In genomic region chr4:164615964-164616363, GRCh38 we compare ENCODE assay signal across 25 cellular contexts.
DNase-seq lines count a peak whose midpoint lies in the region; ATAC-seq, FAIRE-seq and TF ChIP-seq lines count a peak whose summit lies in the region.
"Had no signal": no experiment of that assay in that cellular context is flagged by ENCODE, and none has a peak within 500 bp of the region (broad histone marks: within the 10 kb centered on the region; RNA-seq: fewer than 3 reads in every experiment).

No MANE protein-coding gene starts in this region.

- H3K27ac ChIP-seq in mammary epithelial cell (ENCODE audit: insufficient read depth, low read depth, low read length), result no peak overlapping the region
- no peak overlapping the region for H3K27ac ChIP-seq in breast epithelium
- H3K27ac ChIP-seq in PC-3 (ENCODE audit: low read length), result no peak overlapping the region
- H3K27ac ChIP-seq: 22Rv1; BLaER1 treated with 17β-estradiol and CSF1 and Interleukin-3, amounts not matched to agents 10 nM and 100 nM had no signal

- H3F3A ChIP-seq in PC-3 (ENCODE audit: low read length, unreplicated experiment), result no peaks in the 10 kb centered on the region

- H3K4me1 ChIP-seq in mammary epithelial cell (ENCODE audit: insufficient read depth, low read length), result peaks cover 10% of the 10 kb centered on the region
- H3K4me1 ChIP-seq in breast epithelium, result no peaks in the 10 kb centered on the region
- no peaks in the 10 kb centered on the region for H3K4me1 ChIP-seq in PC-3 (ENCODE audit: insufficient read depth, low read length)
- H3K4me1 ChIP-seq: BE2C had no signal

- in situ Hi-C loops in mammary epithelial cell (cut with MboI; ENCODE audit: low sequenced_read_pairs in 2 of 2), result no loop called here

- H3K9ac ChIP-seq in mammary epithelial cell (ENCODE audit: insufficient read depth, low read length), result no peak overlapping the region
- H3K9ac ChIP-seq in PC-3 (ENCODE audit: low read length), result no peak overlapping the region
- H3K9ac ChIP-seq: BLaER1 treated with 17β-estradiol and CSF1 and Interleukin-3, amounts not matched to agents 10 nM and 100 nM had no signal

- H3K79me2 ChIP-seq in mammary epithelial cell (ENCODE audit: insufficient read depth, low read length) (no peaks in the 10 kb centered on the region), PC-3 (ENCODE audit: low read length) (no peaks in the 10 kb centered on the region)

- no peaks in the 10 kb centered on the region for H3K4me1 Mint-ChIP-seq in activated CD4-positive, alpha-beta T cell treated with anti-CD3 and anti-CD28 coated beads, Interleukin-2, amount 10 ng/mL, durations not matched to agents 24 days and 14 days
- H3K4me1 Mint-ChIP-seq: CD14-positive monocyte; CD8-positive, alpha-beta memory T cell had no signal

- H3K9me3 ChIP-seq in mammary epithelial cell (replicated peaks; ENCODE audit: insufficient read depth, low read length) (no peaks in the 10 kb centered on the region), breast epithelium (no peaks in the 10 kb centered on the region), PC-3 (ENCODE audit: low read length) (no peaks in the 10 kb centered on the region)
- H3K9me3 ChIP-seq: BE2C, HAP-1 had no signal

- intact Hi-C loops in mammary epithelial cell (cut with micrococcal nuclease), result no loop called here
- intact Hi-C loops in breast epithelium (cut with DNase I; ENCODE audit: low total_unique reads), result no loop called here
- intact Hi-C loops in PC-3 (cut with micrococcal nuclease), result no loop called here
- intact Hi-C loops in activated CD4-positive, alpha-beta T cell treated with anti-CD3 and anti-CD28 coated beads, Interleukin-2, amount 10 ng/mL, durations not matched to agents 24 days and 14 days (cut with micrococcal nuclease), result no loop called here

- H3K4me2 ChIP-seq in mammary epithelial cell (ENCODE audit: insufficient read depth, low read depth, low read length) (no peak overlapping the region), PC-3 (ENCODE audit: low read length) (no peak overlapping the region)
- H3K4me2 ChIP-seq: BLaER1 treated with 17β-estradiol and CSF1 and Interleukin-3, amounts not matched to agents 10 nM and 100 nM had no signal

- H3K36me3 Mint-ChIP-seq in activated CD4-positive, alpha-beta T cell treated with anti-CD3 and anti-CD28 coated beads, Interleukin-2, amount 10 ng/mL, durations not matched to agents 24 days and 14 days (ENCODE audit: low read depth), result no peaks in the 10 kb centered on the region
- H3K36me3 Mint-ChIP-seq: CD14-positive monocyte; CD8-positive, alpha-beta memory T cell had no signal

- H3K27me3 Mint-ChIP-seq in activated CD4-positive, alpha-beta T cell treated with anti-CD3 and anti-CD28 coated beads, Interleukin-2, amount 10 ng/mL, durations not matched to agents 24 days and 14 days, result no peaks in the 10 kb centered on the region
- H3K27me3 Mint-ChIP-seq: CD4-positive, alpha-beta T cell; CD8-positive, alpha-beta memory T cell had no signal

- CTCF ChIA-PET in mammary epithelial cell (lab: Charles Lee; ENCODE audit: low non-redundant PET) (no interaction called here), PC-3 (lab: Charles Lee) (interaction anchor here (0.6 kb wide), 1 partner anchor 1568 kb away, joined by 3 read pairs; no protein-coding TSS in a partner anchor)

- H3K27me3 ChIP-seq in mammary epithelial cell (ENCODE audit: insufficient read depth, low read length) (no peaks in the 10 kb centered on the region), breast epithelium (no peaks in the 10 kb centered on the region), PC-3 (ENCODE audit: low read length) (no peaks in the 10 kb centered on the region), bronchial epithelial cell (ENCODE audit: control insufficient read depth, insufficient read depth, low read length) (no peaks in the 10 kb centered on the region)
- H3K27me3 ChIP-seq: BE2C; BLaER1 treated with 17β-estradiol and CSF1 and Interleukin-3, amounts not matched to agents 10 nM and 100 nM had no signal

- dilution Hi-C loops in mammary epithelial cell (cut with HindIII; ENCODE audit: low sequenced_read_pairs), result no loop called here

- H4K20me1 ChIP-seq in mammary epithelial cell (ENCODE audit: insufficient read depth, low read length) (no peaks in the 10 kb centered on the region), PC-3 (ENCODE audit: low read length) (no peaks in the 10 kb centered on the region)
- H4K20me1 ChIP-seq: BLaER1 treated with 17β-estradiol and CSF1 and Interleukin-3, amounts not matched to agents 10 nM and 100 nM had no signal

- H3K4me3 Mint-ChIP-seq in activated CD4-positive, alpha-beta T cell treated with anti-CD3 and anti-CD28 coated beads, Interleukin-2, amount 10 ng/mL, durations not matched to agents 24 days and 14 days, result no peak overlapping the region
- H3K4me3 Mint-ChIP-seq: CD14-positive monocyte; CD4-positive, alpha-beta T cell; CD8-positive, alpha-beta memory T cell had no signal

- ATAC-seq in PC-3, result no peak

- TF ChIP-seq CTCF in mammary epithelial cell (conservative IDR thresholded peaks at IDR 0.05 in 1 of 2, IDR thresholded peaks at IDR 0.05 in 1 of 2; ENCODE audit: extremely low read depth in 1 of 2, insufficient read depth in 1 of 2, low read depth in 1 of 2, low read length in 2 of 2) (no peak), breast epithelium (IDR thresholded peaks at IDR 0.05) (no peak), PC-3 (conservative IDR thresholded peaks at IDR 0.05; ENCODE audit: low read depth, low read length) (no peak), bronchial epithelial cell (IDR thresholded peaks at IDR 0.05; ENCODE audit: insufficient read depth, low read length, severe bottlenecking) (no peak)

- no peak for TF ChIP-seq POLR2A in breast epithelium (IDR thresholded peaks at IDR 0.05)

- DNase-seq in mammary epithelial cell (peak; percentile 36), breast epithelium (ENCODE audit: low spot score in 2 of 2) (no peak), PC-3 (peak; percentile 10), bronchial epithelial cell (ENCODE audit: low read depth) (peak; percentile 8), NCI-H1092 (lab: John Stamatoyannopoulos, UW) (no peak), cerebellum (ENCODE audit: low spot score) (no peak), T-helper 9 cell (no peak)
- DNase-seq in activated CD4-positive, alpha-beta T cell treated with anti-CD3 and anti-CD28 coated beads, Interleukin-2, amount 10 ng/mL, durations not matched to agents 24 days and 14 days, result no peak
- DNase-seq: AML-193; BE2C; CD4-positive, alpha-beta T cell; CD8-positive, alpha-beta memory T cell; DMS 273 treated with DMSO at 0.1 percent for 48 hours; DMS79; EL; GDM1; GOT3 had no signal

- H3K4me3 ChIP-seq in mammary epithelial cell (replicated peaks in 1 of 3; ENCODE audit: insufficient read depth in 1 of 3, low read depth in 2 of 3, low read length in 3 of 3) (no peak overlapping the region), breast epithelium (no peak overlapping the region), PC-3 (ENCODE audit: low read length) (no peak overlapping the region), bronchial epithelial cell (ENCODE audit: low read depth, low read length) (no peak overlapping the region)
- H3K4me3 ChIP-seq: BLaER1 treated with 17β-estradiol and CSF1 and Interleukin-3, amounts not matched to agents 10 nM and 100 nM; HAP-1 had no signal

- H2AFZ ChIP-seq in mammary epithelial cell (ENCODE audit: low read depth, low read length) (no peak overlapping the region), PC-3 (ENCODE audit: low read length) (no peak overlapping the region)

- no peaks in the 10 kb centered on the region for H3K9me2 ChIP-seq in PC-3 (replicated peaks; ENCODE audit: low read length)

- no peak overlapping the region for H3K27ac Mint-ChIP-seq in activated CD4-positive, alpha-beta T cell treated with anti-CD3 and anti-CD28 coated beads, Interleukin-2, amount 10 ng/mL, durations not matched to agents 24 days and 14 days
- H3K27ac Mint-ChIP-seq: CD14-positive monocyte; CD4-positive, alpha-beta T cell; CD8-positive, alpha-beta memory T cell had no signal

- no TSS peak for BruUV-seq in mammary epithelial cell (replicated peaks; lab: Mats Ljungman, UMichigan)
- BruUV-seq in PC-3 (replicated peaks; lab: Mats Ljungman, UMichigan), result no TSS peak

- no peak for FAIRE-seq in bronchial epithelial cell (lab: Jason Lieb, UNC)
- FAIRE-seq: A204.1, GM12891, GM18507, H54 had no signal

- no peaks in the 10 kb centered on the region for H3K9me3 Mint-ChIP-seq in activated CD4-positive, alpha-beta T cell treated with anti-CD3 and anti-CD28 coated beads, Interleukin-2, amount 10 ng/mL, durations not matched to agents 24 days and 14 days
- H3K9me3 Mint-ChIP-seq: CD4-positive, alpha-beta T cell had no signal

- H3K36me3 ChIP-seq in mammary epithelial cell (ENCODE audit: insufficient read depth, low read length) (no peaks in the 10 kb centered on the region), breast epithelium (no peaks in the 10 kb centered on the region), PC-3 (ENCODE audit: low read depth, low read length) (no peaks in the 10 kb centered on the region), bronchial epithelial cell (ENCODE audit: control insufficient read depth, insufficient read depth, low read length) (no peaks in the 10 kb centered on the region)
- H3K36me3 ChIP-seq: BE2C; BLaER1 treated with 17β-estradiol and CSF1 and Interleukin-3, amounts not matched to agents 10 nM and 100 nM; HAP-1 had no signal

- POLR2A ChIA-PET in PC-3 (lab: Charles Lee; ENCODE audit: unreplicated experiment), result no interaction called here

Comparison
In these comparisons a context has a peak if more than half of its experiments do, and no peak if none do; other contexts are left out.
1. DNase-seq: peak in mammary epithelial cell (single experiment), PC-3 (single experiment) and bronchial epithelial cell (single experiment); none in breast epithelium (0 of 2), NCI-H1092 (single experiment), cerebellum (single experiment), T-helper 9 cell (single experiment) and activated CD4-positive, alpha-beta T cell treated with anti-CD3 and anti-CD28 coated beads, Interleukin-2, amount 10 ng/mL, durations not matched to agents 24 days and 14 days (single experiment).